ENCODE assay signal across 8 cellular contexts in the genomic region with DNA sequence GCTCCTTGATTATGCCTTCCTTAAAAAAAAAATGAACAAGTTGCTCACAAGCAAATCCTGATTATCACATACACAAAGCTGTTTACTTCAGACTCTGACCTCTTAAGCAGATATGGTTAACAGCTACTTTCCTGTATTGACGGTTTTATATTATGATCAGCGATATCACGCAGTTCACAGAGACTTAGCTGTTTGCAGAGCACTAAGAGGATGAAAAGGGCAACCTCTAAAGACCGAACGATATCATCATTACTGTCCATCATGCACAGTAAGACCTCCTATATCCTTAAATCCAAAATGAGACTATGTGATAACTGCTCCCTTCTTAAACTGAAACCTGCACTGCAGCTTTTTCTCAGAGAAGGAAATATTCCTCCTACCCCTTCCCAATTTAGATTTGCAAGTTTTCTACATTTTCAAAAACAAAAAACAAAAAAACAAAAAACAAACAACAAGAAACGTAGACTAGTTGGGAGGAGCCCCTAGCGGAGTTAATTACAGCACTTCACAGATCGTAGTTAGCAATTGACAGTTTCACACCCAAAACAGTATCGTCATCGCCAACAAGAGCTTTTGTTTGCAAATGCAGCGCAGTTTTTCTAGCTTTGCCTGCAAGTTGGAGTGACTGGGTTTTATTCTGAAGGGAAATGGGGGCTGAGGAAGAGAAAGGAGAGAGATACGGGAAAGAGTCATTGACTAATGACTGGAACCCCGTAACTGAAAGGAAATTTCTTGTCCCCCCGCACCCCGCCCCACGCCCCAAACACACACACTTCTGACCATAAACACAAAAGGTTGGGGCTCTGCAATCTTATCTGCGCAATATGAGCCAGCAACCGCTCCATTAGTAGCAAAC. TPM values are rescaled to one million over a fixed set of nuclear protein-coding genes. Genes with fewer than 3 reads are reported as not detected.
DNase-seq lines count a peak whose midpoint lies in the region; ATAC-seq, FAIRE-seq and TF ChIP-seq lines count a peak whose summit lies in the region.

No MANE protein-coding gene starts in this region.

- TF ChIP-seq CTCF in A673 (conservative IDR thresholded peaks at IDR 0.05; ENCODE audit: low read depth, low read length) (no peak), foreskin keratinocyte (conservative IDR thresholded peaks at IDR 0.05) (no peak), pancreas (IDR thresholded peaks at IDR 0.05) (no peak)

- ATAC-seq in foreskin keratinocyte, result no peak
- peak in 2 of 4 donors; percentile 4 to 10 for ATAC-seq in pancreas

- BruUV-seq in A673 (replicated peaks; lab: Mats Ljungman, UMichigan), result TSS peak; percentile 34

- WGBS in pancreas, 2 donors, result 1% methylated on average over 18 of the region's 18 CpGs

- DNase-seq in A673 (ENCODE audit: low spot score) (peak; percentile 39), GF-D8 (lab: John Stamatoyannopoulos, UW) (peak; percentile 38), NCI-H146 (lab: John Stamatoyannopoulos, UW) (peak; percentile 49), activated T-helper 1 cell treated with Interleukin-2 at 50 U/mL for 16 hours (ENCODE audit: low read depth) (peak; percentile 5), foreskin keratinocyte (no peak), pancreas (peak in 1 of 6 donors; percentile 42), SKM-1 (lab: John Stamatoyannopoulos, UW; ENCODE audit: unreplicated experiment) (no peak), HuH-7.5 (ENCODE audit: low spot score) (no peak)

- H3K27ac ChIP-seq in A673 (ENCODE audit: low read depth, low read length, poor library complexity, severe bottlenecking), result peak overlapping the region; percentile 98
- peak overlapping the region; percentile 100 for H3K27ac ChIP-seq in foreskin keratinocyte
- peak overlapping the region; percentile 95 to 100 (median 98) for H3K27ac ChIP-seq in pancreas

- POLR2A ChIA-PET in A673 (lab: Charles Lee; ENCODE audit: low non-redundant PET), result no interaction called here

- intact Hi-C loops in A673 (cut with micrococcal nuclease; ENCODE audit: unreplicated experiment) (loop anchor here (2.0 kb wide), 1 partner anchor 139 kb away; no protein-coding TSS in a partner anchor), pancreas (cut with DNase I) (no loop called here)

- FAIRE-seq in pancreas (lab: Jason Lieb, UNC), result no peak

- H3K4me1 ChIP-seq in A673 (ENCODE audit: insufficient read depth, low read length, poor library complexity, severe bottlenecking) (peaks cover 50% of the 10 kb centered on the region), foreskin keratinocyte (peaks cover 22% of the 10 kb centered on the region), pancreas (peaks cover 11 to 39% (median 16%) of the 10 kb centered on the region in 3 donors)

- H3K9me3 ChIP-seq in A673 (ENCODE audit: low read depth, low read length, poor library complexity, severe bottlenecking), result no peaks in the 10 kb centered on the region
- H3K9me3 ChIP-seq in pancreas, result no peaks in the 10 kb centered on the region

- CTCF ChIA-PET in A673 (lab: Charles Lee), result interaction anchor here (0.6 to 0.7 kb wide), 2 partner anchors 10 to 254 kb away, joined by 3 to 4 read pairs; no protein-coding TSS in a partner anchor

- peaks cover 16% of the 10 kb centered on the region for H3K36me3 ChIP-seq in A673 (ENCODE audit: insufficient read depth, low read length, poor library complexity, severe bottlenecking)
- H3K36me3 ChIP-seq in pancreas, result peaks cover 0 to 14% (median 0%) of the 10 kb centered on the region in 3 donors

- H3K27me3 ChIP-seq in A673 (replicated peaks; ENCODE audit: insufficient read depth, low read depth, low read length, poor library complexity) (no peaks in the 10 kb centered on the region), foreskin keratinocyte (no peaks in the 10 kb centered on the region), pancreas (no peaks in the 10 kb centered on the region)

- H3K4me3 ChIP-seq in A673 (ENCODE audit: low read depth, low read length, poor library complexity, severe bottlenecking) (peak overlapping the region; percentile 94), pancreas (peak overlapping the region; percentile 64 to 93 (median 74))

RNA-seq across cellular contexts. Expression of a gene that starts 1.2 kb away (rescaled TPM):
- total RNA-seq in A673 (2021), result 193 and 229 TPM in 2 replicates
- 105 and 109 TPM in 2 replicates for total RNA-seq in foreskin keratinocyte
- 17.3 and 19.2 TPM in 2 replicates for polyA plus RNA-seq in foreskin keratinocyte
- 10 to 100 TPM; 38.3 to 74.2 (median 54.9) TPM for total RNA-seq in pancreas
- 10 to 100 TPM; 16.1 to 20.8 TPM for polyA plus RNA-seq in pancreas

Comparison
In these comparisons a context has a peak if more than half of its experiments do, and no peak if none do; other contexts are left out.
1. DNase-seq: peak in A673 (single experiment), GF-D8 (single experiment), NCI-H146 (single experiment) and activated T-helper 1 cell treated with Interleukin-2 at 50 U/mL for 16 hours (single experiment); none in foreskin keratinocyte (0 of 2), SKM-1 (single experiment) and HuH-7.5 (single experiment).
2. Peak in every context shown above with its lines, with median percentiles within 50 percentile points of each other: H3K27ac ChIP-seq.